27 cellular contexts compared by ENCODE assay signal in the genomic region with DNA sequence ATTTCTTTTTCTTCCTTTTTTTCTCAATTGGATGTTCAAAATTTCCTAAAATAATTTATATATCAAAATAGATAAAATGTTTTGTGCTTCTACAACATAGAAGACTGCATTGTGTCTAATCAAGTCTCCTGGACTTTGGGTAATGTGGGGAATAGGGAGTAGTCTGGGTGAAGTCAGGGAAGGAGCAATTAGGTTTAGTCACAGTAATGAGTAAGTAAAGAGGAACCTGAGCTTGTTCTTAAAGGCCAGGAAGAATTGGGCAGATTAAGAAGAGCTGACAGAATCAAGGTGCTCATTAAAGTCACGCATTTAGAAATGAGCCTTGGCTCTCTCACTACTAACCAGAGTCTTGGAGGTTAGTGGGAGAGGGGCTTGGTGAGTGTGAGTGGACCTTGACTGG.
DNase-seq lines count a peak whose midpoint lies in the region; ATAC-seq, FAIRE-seq and TF ChIP-seq lines count a peak whose summit lies in the region.
"Had no signal": no experiment of that assay in that cellular context is flagged by ENCODE, and none has a peak within 500 bp of the region (broad histone marks: within the 10 kb centered on the region; RNA-seq: fewer than 3 reads in every experiment).

No MANE protein-coding gene starts in this region.

- no TSS peak for BruUV-seq in HepG2 (replicated peaks; lab: Mats Ljungman, UMichigan)

- 50% methylated on average over 1 of the region's 1 CpG for WGBS in HepG2 (ENCODE audit: low lambda C conversion rate)
- 93% methylated on average over 1 of the region's 1 CpG for WGBS in right lobe of liver (ENCODE audit: insufficient coverage, low coverage, low lambda C conversion rate, missing lambda C conversion rate)
- WGBS in small intestine, 3 donors, result 85 to 97% (median 90%) methylated on average over 1 of the region's 1 CpG

- ATAC-seq in HepG2, result no peak
- no peak for ATAC-seq in right lobe of liver
- ATAC-seq in GM19397 (IDR thresholded peaks at IDR 0.05; ENCODE audit: unreplicated experiment), result no peak

- POLR2A ChIA-PET in HepG2 (lab: Yijun Ruan, JAX), result no interaction called here

- in situ Hi-C loops in HepG2 (cut with HindIII; ENCODE audit: extremely low pct_ligation_motif_present, low pct_unique_long_range_greater_than_20kb), result no loop called here

- no peak overlapping the region for H2AFZ ChIP-seq in HepG2 (ENCODE audit: low read length)
- peak overlapping the region; percentile 8; the same call in 1 of the 2 replicates for H2AFZ ChIP-seq in Karpas-422 (ENCODE audit: low read length)
- H2AFZ ChIP-seq: PC-9 had no signal

- H3K9me3 ChIP-seq in HepG2 (ENCODE audit: low read length), result no peaks in the 10 kb centered on the region
- H3K9me3 ChIP-seq in right lobe of liver, result no peaks in the 10 kb centered on the region
- H3K9me3 ChIP-seq in Karpas-422 (ENCODE audit: low read length), result no peaks in the 10 kb centered on the region
- no peaks in the 10 kb centered on the region for H3K9me3 ChIP-seq in small intestine (ENCODE audit: control insufficient read depth, low read depth)
- H3K9me3 ChIP-seq: BLaER1 had no signal

- H3K27me3 ChIP-seq in HepG2 (ENCODE audit: control insufficient read depth in 1 of 2, insufficient read depth in 2 of 2, low read length in 2 of 2) (no peaks in the 10 kb centered on the region), right lobe of liver (no peaks in the 10 kb centered on the region), Karpas-422 (ENCODE audit: low read length) (0 out of 2 replicates have a peak, but pooled peaks cover 3% of the 10 kb centered on the region), small intestine (ENCODE audit: control insufficient read depth in 2 of 2, insufficient read depth in 2 of 2, low read length in 2 of 2) (no peaks in the 10 kb centered on the region)
- H3K27me3 ChIP-seq: BLaER1 had no signal

- no peak overlapping the region for H3K4me3 ChIP-seq in HepG2 (replicated peaks in 1 of 3; ENCODE audit: insufficient read depth in 1 of 3, low read depth in 2 of 3, low read length in 3 of 3)
- H3K4me3 ChIP-seq in right lobe of liver, result no peak overlapping the region
- H3K4me3 ChIP-seq in Karpas-422 (ENCODE audit: low read length), result no peak overlapping the region
- no peak overlapping the region for H3K4me3 ChIP-seq in epithelial cell of esophagus (ENCODE audit: low read length)
- H3K4me3 ChIP-seq in small intestine (ENCODE audit: low read depth in 1 of 2, low read length in 2 of 2), result no peak overlapping the region
- H3K4me3 ChIP-seq: BLaER1, PC-9 had no signal

- H3K36me3 ChIP-seq in HepG2 (replicated peaks in 1 of 2; ENCODE audit: control insufficient read depth in 1 of 2, insufficient read depth in 2 of 2, low read length in 2 of 2) (no peaks in the 10 kb centered on the region), right lobe of liver (no peaks in the 10 kb centered on the region), Karpas-422 (ENCODE audit: insufficient read depth, low read length) (no peaks in the 10 kb centered on the region), small intestine (ENCODE audit: control insufficient read depth in 2 of 2, insufficient read depth in 2 of 2, low read length in 2 of 2) (no peaks in the 10 kb centered on the region)
- H3K36me3 ChIP-seq: BLaER1 had no signal

- no peak for TF ChIP-seq RAD21 in HepG2 (CRISPR knock-in tag; IDR thresholded peaks at IDR 0.05)

- FAIRE-seq in HepG2 (lab: Jason Lieb, UNC) (no peak), small intestine (lab: Jason Lieb, UNC) (peak; percentile 53)
- FAIRE-seq: GM19239 had no signal

- no peak for TF ChIP-seq POLR2A in HepG2 (IDR thresholded peaks at IDR 0.05; ENCODE audit: insufficient read depth in 1 of 2, low read depth in 2 of 2, low read length in 2 of 2)
- no peak for TF ChIP-seq POLR2A in right lobe of liver (IDR thresholded peaks at IDR 0.05)

- H3K9ac ChIP-seq in HepG2 (ENCODE audit: insufficient read depth, low read depth, low read length) (no peak overlapping the region), Karpas-422 (ENCODE audit: low read length) (no peak overlapping the region)
- H3K9ac ChIP-seq: BLaER1, KMS-11 had no signal

- H4K20me1 ChIP-seq in HepG2 (ENCODE audit: insufficient read depth, low read length) (no peaks in the 10 kb centered on the region), Karpas-422 (ENCODE audit: insufficient read depth, low read depth, low read length) (no peaks in the 10 kb centered on the region)
- H4K20me1 ChIP-seq: BLaER1 had no signal

- no peak for DNase-seq in HepG2 (ENCODE audit: low spot score)
- DNase-seq in right lobe of liver, result no peak
- DNase-seq in Karpas-422, result no peak
- DNase-seq in epithelial cell of esophagus (ENCODE audit: low read depth), result peak; percentile 27
- peak; percentile 43 for DNase-seq in small intestine
- no peak for DNase-seq in ecto neural progenitor cell (ENCODE audit: low spot score)
- no peak for DNase-seq in NCI-H1048 (lab: John Stamatoyannopoulos, UW)
- DNase-seq: CD4-positive, alpha-beta T cell; COR-L47; H7; NCI-H1092 treated with DMSO at 0.1 percent for 48 hours; NCI-H1436 treated with DMSO at 0.1 percent for 48 hours; NCI-H1930; NCI-H2107; NCI-H446 treated with DMSO at 0.1 percent for 48 hours; NCI-H526; NCI-H82; NK-92 treated with Interleukin-12 subunit alpha and Interleukin-12 subunit beta, amount 100 ng/mL, for 24 hours; PC-9; RPMI8226; SHP77; T-helper 1 cell had no signal

- no peak for TF ChIP-seq EP300 in HepG2 (IDR thresholded peaks at IDR 0.05; ENCODE audit: low read depth in 2 of 2, low read length in 2 of 2)
- no peak for TF ChIP-seq EP300 in HepG2 (CRISPR knock-in tag; IDR thresholded peaks at IDR 0.05; ENCODE audit: borderline replicate concordance)

- no peaks in the 10 kb centered on the region for H3K79me2 ChIP-seq in HepG2 (ENCODE audit: insufficient read depth, low read length)
- H3K79me2 ChIP-seq in Karpas-422 (ENCODE audit: low read length), result no peaks in the 10 kb centered on the region

- CTCF ChIA-PET in HepG2 (lab: Yijun Ruan, JAX; ENCODE audit: low intra/inter-chr PET ratio, low total read pairs), result no interaction called here

- TF ChIP-seq CTCF in HepG2 (CRISPR knock-in tag; IDR thresholded peaks at IDR 0.05), result no peak
- TF ChIP-seq CTCF in right lobe of liver (IDR thresholded peaks at IDR 0.05), result no peak
- no peak for TF ChIP-seq CTCF in epithelial cell of esophagus (IDR thresholded peaks at IDR 0.05; ENCODE audit: insufficient read depth, low read depth, low read length, missing control alignments)

- H3K4me1 ChIP-seq in HepG2 (ENCODE audit: insufficient read depth, low read length) (peaks cover 12% of the 10 kb centered on the region), right lobe of liver (no peaks in the 10 kb centered on the region), Karpas-422 (ENCODE audit: low read length) (peaks cover 32% of the 10 kb centered on the region), small intestine (ENCODE audit: control insufficient read depth in 2 of 2, insufficient read depth in 1 of 2, low read depth in 1 of 2, low read length in 1 of 2) (peaks cover 5 to 9% of the 10 kb centered on the region in 2 donors)
- H3K4me1 ChIP-seq: BLaER1 had no signal

- H3K4me2 ChIP-seq in HepG2 (ENCODE audit: low read depth, low read length), result no peak overlapping the region
- no peak overlapping the region for H3K4me2 ChIP-seq in Karpas-422 (ENCODE audit: low read depth, low read length, poor library complexity, severe bottlenecking)
- H3K4me2 ChIP-seq: BLaER1, KMS-11, PC-9 had no signal

- intact Hi-C loops in HepG2 (cut with micrococcal nuclease; ENCODE audit: unreplicated experiment), result no loop called here
- intact Hi-C loops in right lobe of liver (cut with DNase I), result no loop called here

- H3K9me2 ChIP-seq in Karpas-422 (replicated peaks; ENCODE audit: insufficient read depth, low read length), result no peaks in the 10 kb centered on the region

- H3K27ac ChIP-seq in HepG2 (ENCODE audit: extremely low read length, insufficient read depth, low read length), result no peak overlapping the region
- H3K27ac ChIP-seq in right lobe of liver, result no peak overlapping the region
- H3K27ac ChIP-seq in Karpas-422 (ENCODE audit: low read length), result no peak overlapping the region
- H3K27ac ChIP-seq in small intestine (ENCODE audit: low read depth in 1 of 2, low read length in 1 of 2), result no peak overlapping the region
- H3K27ac ChIP-seq: 22Rv1, BLaER1, KMS-11, PC-9 had no signal

TF ChIP-seq in HepG2, 621 proteins besides CTCF, POLR2A, EP300 and RAD21:
- TF ChIP-seq ZNF382 (CRISPR knock-in tag; IDR thresholded peaks at IDR 0.05; ENCODE audit: borderline replicate concordance) (no peak), GTF3A (CRISPR knock-in tag; conservative IDR thresholded peaks at IDR 0.05) (0 out of 2 replicates have a peak, but pooled peaks have one; percentile 40)

Comparison
In these comparisons a context has a peak if more than half of its experiments do, and no peak if none do; other contexts are left out.
1. DNase-seq: peak in epithelial cell of esophagus (single experiment) and small intestine (single experiment); none in HepG2 (single experiment), right lobe of liver (0 of 3), Karpas-422 (single experiment), ecto neural progenitor cell (single experiment) and NCI-H1048 (single experiment).